Comparison of ENCODE assay signal across 9 cellular contexts in genomic region chr11:132158091-132158490, GRCh38.
A peak's percentile ranks its signal among the peaks of the same experiment; 100 is the strongest.
DNase-seq lines count a peak whose midpoint lies in the region; ATAC-seq, FAIRE-seq and TF ChIP-seq lines count a peak whose summit lies in the region.
"Had no signal": no experiment of that assay in that cellular context is flagged by ENCODE, and none has a peak within 500 bp of the region (broad histone marks: within the 10 kb centered on the region; RNA-seq: fewer than 3 reads in every experiment).

No MANE protein-coding gene starts in this region.

- H3K36me3 Mint-ChIP-seq in T-helper 17 cell (ENCODE audit: low read depth) = no peaks in the 10 kb centered on the region

- peaks cover 4% of the 10 kb centered on the region for H3K27me3 Mint-ChIP-seq in T-helper 17 cell

- intact Hi-C loops in Right ventricle myocardium superior (cut with DNase I) = no loop called here

- peak; percentile 50 for TF ChIP-seq CTCF in AG09309 (IDR thresholded peaks at IDR 0.05; ENCODE audit: control insufficient read depth, insufficient read depth, low read depth, low read length, missing control alignments)

- no peak overlapping the region for H3K27ac Mint-ChIP-seq in T-helper 17 cell

- no peaks in the 10 kb centered on the region for H3K9me3 ChIP-seq in T-helper 17 cell (ENCODE audit: control insufficient read depth, low read length, poor library complexity, severe bottlenecking)

- DNase-seq in AG09309 (ENCODE audit: low read depth) (no peak), H54 (ENCODE audit: insufficient read length, low spot score) (peak; percentile 12), NOMO-1 (lab: John Stamatoyannopoulos, UW; ENCODE audit: unreplicated experiment in 2 of 2) (peak; percentile 3 to 20), fibroblast of peridontal ligament (ENCODE audit: extremely low read depth) (peak; percentile 12), T-helper 17 cell (no peak), Right ventricle myocardium superior (no peak)
- DNase-seq in stimulated activated CD4-positive, alpha-beta T cell treated with anti-CD3 and anti-CD28 coated beads, Interleukin-4, amount 100 ng/mL, for 1 hour = no peak
- DNase-seq in activated CD8-positive, alpha-beta memory T cell treated with anti-CD3 and anti-CD28 coated beads, Interleukin-2, amount 50 U/mL, for 48 hours = no peak
- DNase-seq: stimulated activated CD4-positive, alpha-beta T cell treated with anti-CD3 and anti-CD28 coated beads, Interleukin-2, amount 100 ng/mL, for 48 hours had no signal

- no peak for TF ChIP-seq POLR2A in H54 (IDR thresholded peaks at IDR 0.05; ENCODE audit: low read depth, low read length)

- no peak overlapping the region for H3K4me3 Mint-ChIP-seq in T-helper 17 cell

- no peaks in the 10 kb centered on the region for H3K4me1 Mint-ChIP-seq in T-helper 17 cell

- ATAC-seq in T-helper 17 cell (no peak), Right ventricle myocardium superior (ENCODE audit: poor library complexity) (no peak)

- no peak for FAIRE-seq in H54 (lab: Jason Lieb, UNC)

- no peak overlapping the region for H3K4me3 ChIP-seq in AG09309 (ENCODE audit: control insufficient read depth, low read depth, low read length)

Comparison
In these comparisons a context has a peak if more than half of its experiments do, and no peak if none do; other contexts are left out.
1. DNase-seq: peak in H54 (single experiment), NOMO-1 (2 of 2) and fibroblast of peridontal ligament (single experiment); none in AG09309 (single experiment), stimulated activated CD4-positive, alpha-beta T cell treated with anti-CD3 and anti-CD28 coated beads, Interleukin-4, amount 100 ng/mL, for 1 hour (single experiment), T-helper 17 cell (0 of 3), activated CD8-positive, alpha-beta memory T cell treated with anti-CD3 and anti-CD28 coated beads, Interleukin-2, amount 50 U/mL, for 48 hours (single experiment) and Right ventricle myocardium superior (single experiment).